In genomic region chr6:14211596-14211961, GRCh38 we compare ENCODE assay signal across 8 cellular contexts.
DNase-seq lines count a peak whose midpoint lies in the region; ATAC-seq and TF ChIP-seq lines count a peak whose summit lies in the region.

No MANE protein-coding gene starts in this region.

- H3K9me3 ChIP-seq in iPS-15b (ENCODE audit: control insufficient read depth, insufficient read depth, low read length) = peaks cover 5% of the 10 kb centered on the region
- H3K9me3 ChIP-seq in skeletal muscle satellite cell (replicated peaks; ENCODE audit: low read length) = no peaks in the 10 kb centered on the region

- H3K4me1 ChIP-seq in iPS-15b (ENCODE audit: control insufficient read depth, insufficient read depth, low read length) (peaks cover 8% of the 10 kb centered on the region), skeletal muscle satellite cell (ENCODE audit: control insufficient read depth, insufficient read depth, low read length) (peaks cover 23% of the 10 kb centered on the region)

- H3K27me3 ChIP-seq in iPS-15b (ENCODE audit: control insufficient read depth, insufficient read depth, low read length) (peaks cover 28% of the 10 kb centered on the region), skeletal muscle satellite cell (ENCODE audit: control insufficient read depth, insufficient read depth, low read length) (no peaks in the 10 kb centered on the region)

- H3K4me3 ChIP-seq in astrocyte of the spinal cord (ENCODE audit: low read depth, low read length) = peak overlapping the region; percentile 58
- H3K4me3 ChIP-seq in iPS-15b (ENCODE audit: low read depth, low read length) = peak overlapping the region; percentile 58
- H3K4me3 ChIP-seq in skeletal muscle satellite cell (ENCODE audit: low read length) = peak overlapping the region; percentile 90

- H3K4me2 ChIP-seq in skeletal muscle satellite cell (ENCODE audit: low read length) = peak overlapping the region; percentile 100

- no peak for TF ChIP-seq CTCF in astrocyte of the spinal cord (IDR thresholded peaks at IDR 0.05; ENCODE audit: low read depth, low read length)

- H3K36me3 ChIP-seq in iPS-15b (ENCODE audit: control insufficient read depth, insufficient read depth, low read length) (no peaks in the 10 kb centered on the region), skeletal muscle satellite cell (ENCODE audit: insufficient read depth, low read length) (no peaks in the 10 kb centered on the region)

- peak; percentile 9 for ATAC-seq in GM19324 (IDR thresholded peaks at IDR 0.05; ENCODE audit: low FRiP score, unreplicated experiment)

- DNase-seq in Ammon's horn (ENCODE audit: low spot score) = peak; percentile 28
- DNase-seq in NCI-H69 (lab: John Stamatoyannopoulos, UW) = peak; percentile 62
- DNase-seq in astrocyte of the spinal cord (ENCODE audit: low read depth, low spot score) = no peak
- DNase-seq in HCEC 1CT = no peak
- no peak for DNase-seq in LoVo (ENCODE audit: low spot score)

- H3K9ac ChIP-seq in iPS-15b (ENCODE audit: low read depth, low read length) (peak overlapping the region; percentile 32), skeletal muscle satellite cell (ENCODE audit: low read depth, low read length) (peak overlapping the region; percentile 96)

- in situ Hi-C loops in astrocyte of the spinal cord (cut with HindIII; ENCODE audit: low sequenced_read_pairs) = no loop called here

Comparison
In these comparisons a context has a peak if more than half of its experiments do, and no peak if none do; other contexts are left out.
1. DNase-seq: peak in Ammon's horn (single experiment) and NCI-H69 (single experiment); none in astrocyte of the spinal cord (single experiment), HCEC 1CT (single experiment) and LoVo (single experiment).
2. Peak in every context shown above with its lines, with median percentiles within 50 percentile points of each other: H3K4me3 ChIP-seq.